ENCODE assay signal across 24 cellular contexts in genomic region chr5:163444526-163444925, GRCh38.
"Had no signal": no experiment of that assay in that cellular context is flagged by ENCODE, and none has a peak within 500 bp of the region (broad histone marks: within the 10 kb centered on the region; RNA-seq: fewer than 3 reads in every experiment).

No MANE protein-coding gene starts in this region.

- H3K27ac ChIP-seq: esophagus squamous epithelium, lower lobe of right lung, prostate gland, skin epidermis, spleen, testis, tibial artery had no signal

- H3K36me3 ChIP-seq: prostate gland had no signal

- DNase-seq: cortex of kidney; effector memory CD8-positive, alpha-beta T cell; erythroblast; esophagus squamous epithelium; hypothalamus; immature natural killer cell; islet precursor cell; kidney glomerular epithelial cell; left colon; left ventricle myocardium inferior; lower lobe of right lung; natural killer cell; right cardiac atrium; spleen; stimulated activated CD4-positive, alpha-beta T cell treated with anti-CD3 and anti-CD28 coated beads, Interleukin-4, amount 100 ng/mL, for 4 hours; stimulated activated naive CD8-positive, alpha-beta T cell treated with anti-CD3 and anti-CD28 coated beads, Interleukin-15, Interleukin-2, amounts not matched to agents 100 U/mL and 50 U/mL, for 24 hours; substantia nigra; testis; tibial artery had no signal

- H3K27me3 ChIP-seq: esophagus squamous epithelium, spleen, testis, tibial artery had no signal

- FAIRE-seq: endometrium had no signal

- H3K27me3 Mint-ChIP-seq: effector memory CD8-positive, alpha-beta T cell; stimulated activated memory B cell treated with anti-CD40 and anti-IgM and Interleukin-4, amounts not matched to agents 10 μg/mL and 1 μg/mL and 100 μg/mL, for 72 hours; type B pancreatic cell had no signal

- ATAC-seq: effector memory CD8-positive, alpha-beta T cell; left colon; lower lobe of right lung; natural killer cell; stimulated activated memory B cell treated with anti-CD40 and anti-IgM and Interleukin-4, amounts not matched to agents 10 μg/mL and 1 μg/mL and 100 μg/mL, for 72 hours; stimulated activated naive CD8-positive, alpha-beta T cell treated with anti-CD3 and anti-CD28 coated beads, Interleukin-15, Interleukin-2, amounts not matched to agents 100 U/mL and 50 U/mL, for 24 hours had no signal

- H3K9me3 ChIP-seq: esophagus squamous epithelium, left ventricle myocardium inferior, lower lobe of right lung, prostate gland, spleen, testis, tibial artery had no signal

- H3K9me3 Mint-ChIP-seq: effector memory CD8-positive, alpha-beta T cell; immature natural killer cell; natural killer cell; stimulated activated memory B cell treated with anti-CD40 and anti-IgM and Interleukin-4, amounts not matched to agents 10 μg/mL and 1 μg/mL and 100 μg/mL, for 72 hours; type B pancreatic cell had no signal

- H3K4me3 ChIP-seq: esophagus squamous epithelium, left ventricle myocardium inferior, lower lobe of right lung, prostate gland, skin epidermis, spleen, testis, tibial artery had no signal

- H3K4me3 Mint-ChIP-seq: effector memory CD8-positive, alpha-beta T cell; immature natural killer cell; natural killer cell; stimulated activated memory B cell treated with anti-CD40 and anti-IgM and Interleukin-4, amounts not matched to agents 10 μg/mL and 1 μg/mL and 100 μg/mL, for 72 hours; type B pancreatic cell had no signal

- H3K27ac Mint-ChIP-seq: immature natural killer cell; stimulated activated memory B cell treated with anti-CD40 and anti-IgM and Interleukin-4, amounts not matched to agents 10 μg/mL and 1 μg/mL and 100 μg/mL, for 72 hours; type B pancreatic cell had no signal
